9 cellular contexts compared by ENCODE assay signal in the genomic region with DNA sequence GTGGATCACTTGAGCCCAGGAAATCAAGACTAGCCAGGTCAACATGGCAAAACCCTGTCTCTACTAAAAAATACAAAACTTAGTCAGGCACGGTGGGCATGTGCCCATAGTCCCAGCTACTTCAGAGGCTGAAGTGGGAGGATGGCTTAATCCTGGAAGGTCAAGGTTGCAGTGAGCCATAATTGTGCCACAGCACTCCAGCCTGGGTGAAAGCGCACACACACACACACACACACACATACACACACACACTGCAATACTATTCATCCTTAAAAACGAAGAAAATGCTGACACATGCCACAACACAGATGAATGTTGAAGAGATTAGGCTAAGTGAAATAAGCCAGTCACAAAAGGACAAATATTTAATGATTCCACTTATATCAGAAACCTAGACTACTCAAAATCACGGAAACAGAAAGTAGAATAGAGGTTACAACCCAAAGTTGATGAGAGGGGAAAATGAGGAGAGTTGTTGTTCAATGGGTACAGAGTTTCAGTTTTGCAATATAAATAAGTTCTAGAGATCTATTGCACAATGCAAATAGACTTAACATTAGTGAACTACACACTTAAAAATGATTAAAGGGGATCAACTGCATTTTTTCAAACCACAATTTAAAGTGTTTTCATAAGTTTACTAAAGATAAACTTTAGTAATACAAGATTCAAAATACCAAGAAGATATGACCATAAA.
A peak's percentile ranks its signal among the peaks of the same experiment; 100 is the strongest.
DNase-seq lines count a peak whose midpoint lies in the region; ATAC-seq and TF ChIP-seq lines count a peak whose summit lies in the region.
"Had no signal": no experiment of that assay in that cellular context is flagged by ENCODE, and none has a peak within 500 bp of the region (broad histone marks: within the 10 kb centered on the region; RNA-seq: fewer than 3 reads in every experiment).

No MANE protein-coding gene starts in this region.

- peaks cover 15 to 30% of the 10 kb centered on the region in 2 donors for H3K36me3 Mint-ChIP-seq in activated T-cell treated with anti-CD3 and anti-CD28 coated beads, Interleukin-2, amount 50 U/mL, for 72 hours (ENCODE audit: insufficient read depth in 2 of 2)

- peak in 1 of 2 donors; percentile 47 for ATAC-seq in activated T-cell treated with anti-CD3 and anti-CD28 coated beads, Interleukin-2, amount 50 U/mL, for 72 hours (replicated peaks in 1 of 2)
- peak; percentile 52 for ATAC-seq in stimulated activated naive CD8-positive, alpha-beta T cell treated with anti-CD3 and anti-CD28 coated beads, Interleukin-15, Interleukin-2, amounts not matched to agents 100 U/mL and 50 U/mL, for 24 hours

- no peak for TF ChIP-seq POLR2A in lower leg skin (IDR thresholded peaks at IDR 0.05)

- peaks cover 29% of the 10 kb centered on the region for H3K4me1 Mint-ChIP-seq in activated T-cell treated with anti-CD3 and anti-CD28 coated beads, Interleukin-2, amount 50 U/mL, for 72 hours (ENCODE audit: low read depth)

- 71 to 76% methylated on average over 4 of the region's 4 CpGs for WGBS in lower leg skin, 2 donors

- H3K4me3 ChIP-seq in fibroblast of the aortic adventitia (ENCODE audit: low read depth, low read length) (no peak overlapping the region), lower leg skin (ENCODE audit: low read depth, poor library complexity, severe bottlenecking) (no peak overlapping the region)

- intact Hi-C loops in lower leg skin (cut with DNase I; ENCODE audit: low total_unique reads) = no loop called here

- no peak for TF ChIP-seq CTCF in fibroblast of the aortic adventitia (IDR thresholded peaks at IDR 0.05; ENCODE audit: insufficient read depth, low read length)
- TF ChIP-seq CTCF in lower leg skin (IDR thresholded peaks at IDR 0.05) = no peak

- no peaks in the 10 kb centered on the region for H3K27me3 Mint-ChIP-seq in activated T-cell treated with anti-CD3 and anti-CD28 coated beads, Interleukin-2, amount 50 U/mL, for 72 hours (ENCODE audit: low read depth)

- peak overlapping the region; percentile 43 for H3K27ac Mint-ChIP-seq in activated T-cell treated with anti-CD3 and anti-CD28 coated beads, Interleukin-2, amount 50 U/mL, for 72 hours

- DNase-seq in activated T-cell treated with anti-CD3 and anti-CD28 coated beads, Interleukin-2, amount 50 U/mL, for 72 hours = no peak
- DNase-seq in activated T-cell treated with anti-CD3 and anti-CD28 coated beads for 4 hours (no peak), OCI-M1 (lab: John Stamatoyannopoulos, UW) (peak; percentile 38), fibroblast of the aortic adventitia (ENCODE audit: low read depth) (peak; percentile 42), lower leg skin (ENCODE audit: low spot score in 2 of 2) (no peak), NCI-H146 treated with DMSO at 0.1 percent for 48 hours (lab: John Stamatoyannopoulos, UW; ENCODE audit: unreplicated experiment) (no peak), LoVo (ENCODE audit: low spot score) (no peak)
- no peak for DNase-seq in stimulated activated naive CD8-positive, alpha-beta T cell treated with anti-CD3 and anti-CD28 coated beads, Interleukin-15, Interleukin-2, amounts not matched to agents 100 U/mL and 50 U/mL, for 24 hours
- DNase-seq: NCI-H1436 had no signal

- peaks cover 1 to 7% of the 10 kb centered on the region in 2 donors for H3K9me3 Mint-ChIP-seq in activated T-cell treated with anti-CD3 and anti-CD28 coated beads, Interleukin-2, amount 50 U/mL, for 72 hours

- peak overlapping the region in 1 of 2 donors; percentile 22 for H3K4me3 Mint-ChIP-seq in activated T-cell treated with anti-CD3 and anti-CD28 coated beads, Interleukin-2, amount 50 U/mL, for 72 hours

Comparison
In these comparisons a context has a peak if more than half of its experiments do, and no peak if none do; other contexts are left out.
1. DNase-seq: peak in OCI-M1 (single experiment) and fibroblast of the aortic adventitia (single experiment); none in activated T-cell treated with anti-CD3 and anti-CD28 coated beads, Interleukin-2, amount 50 U/mL, for 72 hours (0 of 2), activated T-cell treated with anti-CD3 and anti-CD28 coated beads for 4 hours (single experiment), stimulated activated naive CD8-positive, alpha-beta T cell treated with anti-CD3 and anti-CD28 coated beads, Interleukin-15, Interleukin-2, amounts not matched to agents 100 U/mL and 50 U/mL, for 24 hours (single experiment), lower leg skin (0 of 2), NCI-H146 treated with DMSO at 0.1 percent for 48 hours (single experiment) and LoVo (single experiment).